Comparison of ENCODE assay signal across 7 cellular contexts in the genomic region with DNA sequence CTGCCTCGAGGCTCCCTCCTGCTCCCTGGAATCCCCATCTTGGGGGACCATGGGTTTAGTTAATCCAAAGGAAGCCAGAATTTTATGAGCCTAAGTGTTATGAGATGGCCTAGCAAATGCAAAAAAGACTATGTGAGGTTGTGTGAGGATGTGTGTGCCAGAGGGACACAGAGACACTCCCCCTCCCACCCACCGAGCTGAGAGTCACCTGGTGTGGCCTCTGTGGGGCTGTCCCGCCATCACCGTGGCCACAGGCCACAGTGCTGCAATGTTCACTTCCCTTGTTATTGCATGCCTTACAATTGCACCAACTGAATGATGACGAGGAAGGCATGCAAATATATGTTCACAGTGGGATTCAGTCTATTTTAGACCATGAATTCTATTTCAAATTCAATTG. TPM values are rescaled to one million over a fixed set of nuclear protein-coding genes. Genes with fewer than 3 reads are reported as not detected.
DNase-seq lines count a peak whose midpoint lies in the region; ATAC-seq and TF ChIP-seq lines count a peak whose summit lies in the region.

No MANE protein-coding gene starts in this region.

- peak; percentile 31 for DNase-seq in activated CD8-positive, alpha-beta memory T cell treated with anti-CD3 and anti-CD28 coated beads, Interleukin-2, amount 50 U/mL, for 4 hours
- peak; percentile 17 to 47 (median 18) for DNase-seq in stimulated activated CD4-positive, alpha-beta T cell treated with anti-CD3 and anti-CD28 coated beads, TNF-alpha, amount 100 ng/mL, for 48 hours (ENCODE audit: low read depth in 3 of 3)
- DNase-seq in esophagus squamous epithelium (lab: John Stamatoyannopoulos, UW) (no peak), Right ventricle myocardium inferior (ENCODE audit: missing footprints) (no peak), BE2C (no peak)

- peak; percentile 90 for ATAC-seq in GM19372 (IDR thresholded peaks at IDR 0.05; ENCODE audit: low read depth, unreplicated experiment)
- peak; percentile 95 for ATAC-seq in HG02870 (IDR thresholded peaks at IDR 0.05; ENCODE audit: unreplicated experiment)
- no peak for ATAC-seq in Right ventricle myocardium inferior

- H3K9me3 ChIP-seq in esophagus squamous epithelium (no peaks in the 10 kb centered on the region), BE2C (no peaks in the 10 kb centered on the region)

- no peak for TF ChIP-seq POLR2A in esophagus squamous epithelium (IDR thresholded peaks at IDR 0.05)

- WGBS in esophagus squamous epithelium, 2 donors, result 34 to 41% methylated on average over 4 of the region's 5 CpGs

- H3K4me1 ChIP-seq in esophagus squamous epithelium (no peaks in the 10 kb centered on the region), BE2C (no peaks in the 10 kb centered on the region)

- H3K4me3 ChIP-seq in esophagus squamous epithelium (no peak overlapping the region), BE2C (ENCODE audit: low read depth, low read length) (no peak overlapping the region)

- H3K36me3 ChIP-seq in esophagus squamous epithelium (no peaks in the 10 kb centered on the region), BE2C (no peaks in the 10 kb centered on the region)

- intact Hi-C loops in esophagus squamous epithelium (cut with DNase I), result no loop called here
- intact Hi-C loops in Right ventricle myocardium inferior (cut with DNase I), result loop anchor here (5.0 kb wide), 1 partner anchor 39 kb away; no protein-coding TSS in a partner anchor

- TF ChIP-seq CTCF in esophagus squamous epithelium (IDR thresholded peaks at IDR 0.05) (no peak), BE2C (IDR thresholded peaks at IDR 0.05; ENCODE audit: low read depth, low read length) (no peak)

- H3K27me3 ChIP-seq in esophagus squamous epithelium, result no peaks in the 10 kb centered on the region
- no peaks in the 10 kb centered on the region; the same call in 1 of the 2 replicates for H3K27me3 ChIP-seq in BE2C

- no peak overlapping the region for H3K27ac ChIP-seq in esophagus squamous epithelium

RNA-seq across cellular contexts. Expression of a gene that starts 0.6 kb away (rescaled TPM):
- not detected for total RNA-seq in esophagus squamous epithelium
- total RNA-seq in Right ventricle myocardium inferior, result 2.7 TPM
- polyA plus RNA-seq in BE2C (2012; ENCODE audit: insufficient read depth, insufficient read length, low read depth), result not detected

RNA-seq across cellular contexts. Expression of a gene that starts 25.0 kb away (rescaled TPM):
- 100 to 1,000 TPM; 386 to 630 (median 528) TPM for total RNA-seq in esophagus squamous epithelium
- not detected for total RNA-seq in Right ventricle myocardium inferior
- not detected for polyA plus RNA-seq in BE2C (2012; ENCODE audit: insufficient read depth, insufficient read length, low read depth)

Comparison
In these comparisons a context has a peak if more than half of its experiments do, and no peak if none do; other contexts are left out.
1. DNase-seq: peak in activated CD8-positive, alpha-beta memory T cell treated with anti-CD3 and anti-CD28 coated beads, Interleukin-2, amount 50 U/mL, for 4 hours (single experiment) and stimulated activated CD4-positive, alpha-beta T cell treated with anti-CD3 and anti-CD28 coated beads, TNF-alpha, amount 100 ng/mL, for 48 hours (3 of 3); none in esophagus squamous epithelium (single experiment), Right ventricle myocardium inferior (single experiment) and BE2C (single experiment).
2. RNA of a gene that starts 25.0 kb away (total RNA-seq): 386 to 630 TPM in esophagus squamous epithelium; not detected in Right ventricle myocardium inferior (single experiment); every median in the first group is over 100 times any median in the second.